15 cellular contexts compared by ENCODE assay signal in genomic region chr6:170175644-170176620, GRCh38.
DNase-seq lines count a peak whose midpoint lies in the region; ATAC-seq and TF ChIP-seq lines count a peak whose summit lies in the region.
"Had no signal": no experiment of that assay in that cellular context is flagged by ENCODE, and none has a peak within 500 bp of the region (broad histone marks: within the 10 kb centered on the region; RNA-seq: fewer than 3 reads in every experiment).

No MANE protein-coding gene starts in this region.

- no peak overlapping the region for H3K27ac ChIP-seq in H9 (ENCODE audit: insufficient read length, low read depth, low read length)
- H3K27ac ChIP-seq in esophagus muscularis mucosa (replicated peaks in 1 of 4), result no peak overlapping the region
- peak overlapping the region in 1 of 4 donors; percentile 21 for H3K27ac ChIP-seq in gastrocnemius medialis
- H3K27ac ChIP-seq: Peyer's patch had no signal

- intact Hi-C loops in activated CD8-positive, alpha-beta T cell treated with anti-CD3 and anti-CD28 coated beads for 36 hours (cut with micrococcal nuclease), result no loop called here
- intact Hi-C loops in esophagus muscularis mucosa (cut with DNase I) (no loop called here), gastrocnemius medialis (cut with DNase I; ENCODE audit: low total_unique reads) (loop anchor here (5.0 kb wide), 3 partner anchors 51 to 106 kb away; no protein-coding TSS in a partner anchor)

- no peak overlapping the region for H4K91ac ChIP-seq in H9 (ENCODE audit: insufficient read length, low read depth, low read length)

- whole genome bisulfite sequencing in H9 (ENCODE audit: extremely low coverage, insufficient read length, low lambda C conversion rate), result no CpG with 5 or more reads among the region's 60 CpGs
- WGBS in esophagus muscularis mucosa, result 84% methylated on average over 25 of the region's 60 CpGs

- H3K4ac ChIP-seq in H9 (ENCODE audit: low read depth, low read length), result no peak overlapping the region

- peaks cover 4% of the 10 kb centered on the region for H3K27me3 Mint-ChIP-seq in activated CD8-positive, alpha-beta T cell treated with anti-CD3 and anti-CD28 coated beads, Interleukin-2, amount 10 ng/mL, durations not matched to agents 7 days and 5 days (ENCODE audit: low read depth)
- H3K27me3 Mint-ChIP-seq in activated CD8-positive, alpha-beta T cell treated with anti-CD3 and anti-CD28 coated beads for 36 hours, result peaks cover 5% of the 10 kb centered on the region
- peaks cover 9% of the 10 kb centered on the region for H3K27me3 Mint-ChIP-seq in H9 (ENCODE audit: low read depth)

- no peak overlapping the region for H3K27ac Mint-ChIP-seq in activated CD8-positive, alpha-beta T cell treated with anti-CD3 and anti-CD28 coated beads, Interleukin-2, amount 10 ng/mL, durations not matched to agents 7 days and 5 days
- no peak overlapping the region for H3K27ac Mint-ChIP-seq in activated CD8-positive, alpha-beta T cell treated with anti-CD3 and anti-CD28 coated beads for 36 hours
- H3K27ac Mint-ChIP-seq in H9, result no peak overlapping the region
- H3K27ac Mint-ChIP-seq: activated CD4-positive, alpha-beta T cell treated with anti-CD3 and anti-CD28 coated beads for 36 hours had no signal

- no peak overlapping the region for H3T11ph ChIP-seq in H9 (ENCODE audit: low read length)

- no peaks in the 10 kb centered on the region for H3K79me1 ChIP-seq in H9 (ENCODE audit: insufficient read depth, low read depth, low read length, poor library complexity, severe bottlenecking)

- no peaks in the 10 kb centered on the region for H3K27me3 ChIP-seq in H9 (ENCODE audit: insufficient read depth, low read length)
- H3K27me3 ChIP-seq in esophagus muscularis mucosa, result peaks cover 0 to 14% (median 0%) of the 10 kb centered on the region in 4 donors
- no peaks in the 10 kb centered on the region for H3K27me3 ChIP-seq in gastrocnemius medialis
- H3K27me3 ChIP-seq: dorsolateral prefrontal cortex, Peyer's patch had no signal

- TF ChIP-seq CTCF in activated CD8-positive, alpha-beta T cell treated with anti-CD3 and anti-CD28 coated beads for 36 hours (IDR thresholded peaks at IDR 0.05), result no peak
- no peak for TF ChIP-seq CTCF in H9 (conservative IDR thresholded peaks at IDR 0.05)
- no peak for TF ChIP-seq CTCF in esophagus muscularis mucosa (IDR thresholded peaks at IDR 0.05)
- no peak for TF ChIP-seq CTCF in gastrocnemius medialis (IDR thresholded peaks at IDR 0.05 in 4 of 5, conservative IDR thresholded peaks at IDR 0.05 in 1 of 5)

- H3K18ac ChIP-seq in H9 (ENCODE audit: insufficient read length, low read depth, low read length), result no peak overlapping the region

- H2AFZ ChIP-seq in H9 (ENCODE audit: low read length), result no peak overlapping the region

- H3K9me3 Mint-ChIP-seq in activated CD8-positive, alpha-beta T cell treated with anti-CD3 and anti-CD28 coated beads, Interleukin-2, amount 10 ng/mL, durations not matched to agents 7 days and 5 days (ENCODE audit: insufficient read depth), result peaks cover 4% of the 10 kb centered on the region
- peaks cover 2% of the 10 kb centered on the region for H3K9me3 Mint-ChIP-seq in activated CD8-positive, alpha-beta T cell treated with anti-CD3 and anti-CD28 coated beads for 36 hours
- peaks cover 13 to 32% of the 10 kb centered on the region in 2 experiments for H3K9me3 Mint-ChIP-seq in H9

- no peak overlapping the region for H3K4me3 ChIP-seq in esophagus muscularis mucosa
- H3K4me3 ChIP-seq in gastrocnemius medialis, result peak overlapping the region; percentile 35 to 46 (median 45)
- H3K4me3 ChIP-seq: lung, Peyer's patch had no signal

- peaks cover 4% of the 10 kb centered on the region for H3K36me3 Mint-ChIP-seq in activated CD8-positive, alpha-beta T cell treated with anti-CD3 and anti-CD28 coated beads, Interleukin-2, amount 10 ng/mL, durations not matched to agents 7 days and 5 days (ENCODE audit: low read depth)
- no peaks in the 10 kb centered on the region for H3K36me3 Mint-ChIP-seq in activated CD8-positive, alpha-beta T cell treated with anti-CD3 and anti-CD28 coated beads for 36 hours (ENCODE audit: low read depth)
- H3K36me3 Mint-ChIP-seq in H9 (ENCODE audit: insufficient read depth in 1 of 3, low read depth in 3 of 3), result peaks cover 4% of the 10 kb centered on the region in 3 experiments; a peak in 5 of 7 replicates
- H3K36me3 Mint-ChIP-seq: IgD-negative memory B cell had no signal

- H3K9me3 ChIP-seq in H9 (ENCODE audit: control insufficient read depth, low read depth, low read length) (no peaks in the 10 kb centered on the region), esophagus muscularis mucosa (no peaks in the 10 kb centered on the region), gastrocnemius medialis (no peaks in the 10 kb centered on the region)
- H3K9me3 ChIP-seq: Peyer's patch had no signal

- no peak overlapping the region for H3K4me2 ChIP-seq in H9 (ENCODE audit: insufficient read depth, insufficient read length, low read length)

- H3K23me2 ChIP-seq in H9 (ENCODE audit: insufficient read length, low read depth, low read length, poor library complexity, severe bottlenecking), result no peaks in the 10 kb centered on the region

- no peaks in the 10 kb centered on the region for H3K4me1 Mint-ChIP-seq in activated CD8-positive, alpha-beta T cell treated with anti-CD3 and anti-CD28 coated beads, Interleukin-2, amount 10 ng/mL, durations not matched to agents 7 days and 5 days (ENCODE audit: low read depth)
- peaks cover 2% of the 10 kb centered on the region for H3K4me1 Mint-ChIP-seq in activated CD8-positive, alpha-beta T cell treated with anti-CD3 and anti-CD28 coated beads for 36 hours (ENCODE audit: low read depth)
- H3K4me1 Mint-ChIP-seq in H9, result no peaks in the 10 kb centered on the region
- H3K4me1 Mint-ChIP-seq: activated CD4-positive, alpha-beta T cell treated with anti-CD3 and anti-CD28 coated beads for 36 hours; IgD-negative memory B cell had no signal

- DNase-seq in activated CD8-positive, alpha-beta T cell treated with anti-CD3 and anti-CD28 coated beads, Interleukin-2, amount 10 ng/mL, durations not matched to agents 7 days and 5 days, result peak; percentile 18
- no peak for DNase-seq in activated CD8-positive, alpha-beta T cell treated with anti-CD3 and anti-CD28 coated beads for 36 hours
- peak; percentile 25 for DNase-seq in H9
- peak; percentile 57 for DNase-seq in esophagus muscularis mucosa (ENCODE audit: extremely low spot score)
- no peak for DNase-seq in gastrocnemius medialis
- DNase-seq in erythroblast (lab: John Stamatoyannopoulos, UW), result no peak
- no peak for DNase-seq in stimulated activated CD4-positive, alpha-beta T cell treated with anti-CD3 and anti-CD28 coated beads, Interleukin-4, amount 100 ng/mL, for 24 hours
- DNase-seq in RPMI8226, result no peak
- DNase-seq: activated CD4-positive, alpha-beta T cell treated with anti-CD3 and anti-CD28 coated beads for 36 hours; nucleus accumbens had no signal

- no peak overlapping the region for H2BK5ac ChIP-seq in H9 (ENCODE audit: insufficient read length, low read length)

- CTCF ChIA-PET in activated CD8-positive, alpha-beta T cell treated with anti-CD3 and anti-CD28 coated beads, Interleukin-2, amount 10 ng/mL, durations not matched to agents 7 days and 5 days (lab: Charles Lee), result no interaction called here
- CTCF ChIA-PET in activated CD8-positive, alpha-beta T cell treated with anti-CD3 and anti-CD28 coated beads for 36 hours (lab: Charles Lee), result no interaction called here

- H2AK5ac ChIP-seq in H9 (ENCODE audit: insufficient read length, low read length), result no peak overlapping the region

- H3K14ac ChIP-seq in H9 (ENCODE audit: insufficient read depth, low read length), result no peak overlapping the region

- no peak overlapping the region for H3K56ac ChIP-seq in H9 (ENCODE audit: insufficient read length, low read depth, low read length)

- no peak for TF ChIP-seq EP300 in esophagus muscularis mucosa (IDR thresholded peaks at IDR 0.05)

- no peak overlapping the region for H2BK20ac ChIP-seq in H9 (ENCODE audit: low read depth, low read length, poor library complexity, severe bottlenecking)

- no peak overlapping the region for H2BK15ac ChIP-seq in H9 (ENCODE audit: low read depth, low read length)

- no peak overlapping the region for H4K8ac ChIP-seq in H9 (replicated peaks; ENCODE audit: insufficient read length, low read depth, low read length)

- H3K23ac ChIP-seq in H9 (ENCODE audit: insufficient read length, low read depth, low read length), result no peak overlapping the region

- H4K20me1 ChIP-seq in H9 (ENCODE audit: control insufficient read depth, insufficient read depth, insufficient read length), result no peaks in the 10 kb centered on the region

- no peak overlapping the region for H4K5ac ChIP-seq in H9 (ENCODE audit: insufficient read length, low read depth, low read length)

- no peak for ATAC-seq in activated CD8-positive, alpha-beta T cell treated with anti-CD3 and anti-CD28 coated beads, Interleukin-2, amount 10 ng/mL, durations not matched to agents 7 days and 5 days
- no peak for ATAC-seq in activated CD8-positive, alpha-beta T cell treated with anti-CD3 and anti-CD28 coated beads for 36 hours
- no peak for ATAC-seq in gastrocnemius medialis
- ATAC-seq: activated CD4-positive, alpha-beta T cell treated with anti-CD3 and anti-CD28 coated beads for 36 hours had no signal

- TF ChIP-seq POLR2A in esophagus muscularis mucosa (IDR thresholded peaks at IDR 0.05; ENCODE audit: low read depth) (no peak), gastrocnemius medialis (IDR thresholded peaks at IDR 0.05) (no peak), erythroblast (IDR thresholded peaks at IDR 0.05; ENCODE audit: low read length) (no peak)

- no peak overlapping the region for H2BK12ac ChIP-seq in H9 (ENCODE audit: insufficient read length, low read depth, low read length)

- H3K9ac ChIP-seq in H9 (ENCODE audit: extremely low read depth, insufficient read length, low read length), result no peak overlapping the region

- H2BK120ac ChIP-seq in H9 (ENCODE audit: low read depth, low read length, poor library complexity, severe bottlenecking), result no peak overlapping the region

- H3K4me3 Mint-ChIP-seq in activated CD8-positive, alpha-beta T cell treated with anti-CD3 and anti-CD28 coated beads, Interleukin-2, amount 10 ng/mL, durations not matched to agents 7 days and 5 days, result no peak overlapping the region
- no peak overlapping the region for H3K4me3 Mint-ChIP-seq in activated CD8-positive, alpha-beta T cell treated with anti-CD3 and anti-CD28 coated beads for 36 hours
- H3K4me3 Mint-ChIP-seq in H9, result no peak overlapping the region
- H3K4me3 Mint-ChIP-seq: T-helper 1 cell treated with Interleukin-12 subunit alpha and Interleukin-12 subunit beta and Interleukin-4 antibody, amounts not matched to agents 30 μg/mL and 1 μg/mL, for 36 hours had no signal

- no peaks in the 10 kb centered on the region for H3K79me2 ChIP-seq in H9 (ENCODE audit: insufficient read depth, low read length)

- H3K4me1 ChIP-seq in H9 (ENCODE audit: insufficient read depth, low read length) (no peaks in the 10 kb centered on the region), esophagus muscularis mucosa (no peaks in the 10 kb centered on the region), gastrocnemius medialis (peaks cover 23 to 30% of the 10 kb centered on the region in 2 donors)
- H3K4me1 ChIP-seq: Peyer's patch had no signal

- H3K36me3 ChIP-seq in esophagus muscularis mucosa (no peaks in the 10 kb centered on the region), gastrocnemius medialis (no peaks in the 10 kb centered on the region)
- H3K36me3 ChIP-seq: Peyer's patch had no signal

- POLR2A ChIA-PET in activated CD8-positive, alpha-beta T cell treated with anti-CD3 and anti-CD28 coated beads, Interleukin-2, amount 10 ng/mL, durations not matched to agents 7 days and 5 days (lab: Charles Lee), result no interaction called here
- POLR2A ChIA-PET in activated CD8-positive, alpha-beta T cell treated with anti-CD3 and anti-CD28 coated beads for 36 hours (lab: Charles Lee), result no interaction called here

- in situ Hi-C loops in gastrocnemius medialis (cut with MboI; ENCODE audit: low sequenced_read_pairs in 4 of 4), result no loop called here

Comparison
In these comparisons a context has a peak if more than half of its experiments do, and no peak if none do; other contexts are left out.
1. DNase-seq: peak in activated CD8-positive, alpha-beta T cell treated with anti-CD3 and anti-CD28 coated beads, Interleukin-2, amount 10 ng/mL, durations not matched to agents 7 days and 5 days (single experiment), H9 (single experiment) and esophagus muscularis mucosa (single experiment); none in activated CD8-positive, alpha-beta T cell treated with anti-CD3 and anti-CD28 coated beads for 36 hours (single experiment), gastrocnemius medialis (0 of 2), erythroblast (0 of 2), stimulated activated CD4-positive, alpha-beta T cell treated with anti-CD3 and anti-CD28 coated beads, Interleukin-4, amount 100 ng/mL, for 24 hours (single experiment) and RPMI8226 (single experiment).
2. H3K4me3 ChIP-seq: peak in gastrocnemius medialis (4 of 4); none in esophagus muscularis mucosa (0 of 4).